ENCODE assay signal across 38 cellular contexts in genomic region chr12:107654866-107655265, GRCh38.
"Had no signal": no experiment of that assay in that cellular context is flagged by ENCODE, and none has a peak within 500 bp of the region (broad histone marks: within the 10 kb centered on the region; RNA-seq: fewer than 3 reads in every experiment).

No MANE protein-coding gene starts in this region.

- H3K4me1 ChIP-seq: body of pancreas, gastroesophageal sphincter, pancreas, uterus had no signal

- H3K4me3 Mint-ChIP-seq: activated naive CD8-positive, alpha-beta T cell; effector memory CD8-positive, alpha-beta T cell; naive B cell; neural crest cell; stimulated activated naive CD8-positive, alpha-beta T cell treated with anti-CD3 and anti-CD28 coated beads, Interleukin-15, Interleukin-2, amounts not matched to agents 100 ng/mL and 50 ng/mL, for 24 hours; T-helper 1 cell treated with Interleukin-12 subunit alpha and Interleukin-12 subunit beta and Interleukin-4 antibody, amounts not matched to agents 30 μg/mL and 1 μg/mL, for 36 hours; type B pancreatic cell had no signal

- DNase-seq: activated CD4-positive, alpha-beta T cell treated with anti-CD3 and anti-CD28 coated beads for 48 hours; activated CD4-positive, alpha-beta T cell treated with anti-CD3 and anti-CD28 coated beads, Interleukin-2, amount 50 U/mL, for 48 hours; activated CD8-positive, alpha-beta memory T cell treated with anti-CD3 and anti-CD28 coated beads for 24 hours; activated effector memory CD4-positive, alpha-beta T cell treated with Interleukin-2 at 50 U/mL for 16 hours; activated naive CD4-positive, alpha-beta T cell treated with Interleukin-2 at 50 U/mL for 16 hours; aorta; body of pancreas; cerebellar nuclear complex; dorsolateral prefrontal cortex; effector memory CD8-positive, alpha-beta T cell; erythroblast; head of caudate nucleus; hippocampal formation; left cardiac atrium; mesendoderm; naive B cell; nucleus accumbens; pancreas; right cardiac atrium; stimulated activated CD4-positive, alpha-beta T cell treated with anti-CD3 and anti-CD28 coated beads, Interleukin-12 subunit alpha, Interleukin-12 subunit beta, amount 100 ng/mL, for 4 hours; stimulated activated CD4-positive, alpha-beta T cell treated with anti-CD3 and anti-CD28 coated beads, Interleukin-4, amount 100 ng/mL, for 1 hour; T1000; uterus; WERI-Rb-1 had no signal

- H3K9me3 ChIP-seq: body of pancreas, gastroesophageal sphincter, mucosa of descending colon, pancreas, thoracic aorta, uterus had no signal

- H3K27ac ChIP-seq: body of pancreas, cardiac muscle cell, coronary artery, dorsolateral prefrontal cortex, gastroesophageal sphincter, pancreas, skin epidermis, thoracic aorta, uterus, WERI-Rb-1 had no signal

- H3K27me3 Mint-ChIP-seq: activated naive CD8-positive, alpha-beta T cell; effector memory CD8-positive, alpha-beta T cell; naive B cell; stimulated activated naive CD8-positive, alpha-beta T cell treated with anti-CD3 and anti-CD28 coated beads, Interleukin-15, Interleukin-2, amounts not matched to agents 100 ng/mL and 50 ng/mL, for 24 hours; type B pancreatic cell had no signal

- H3K36me3 ChIP-seq: cardiac muscle cell, gastroesophageal sphincter, pancreas, thoracic aorta, uterus, WERI-Rb-1 had no signal

- H3K27ac Mint-ChIP-seq: activated naive CD8-positive, alpha-beta T cell; naive B cell; stimulated activated naive CD8-positive, alpha-beta T cell treated with anti-CD3 and anti-CD28 coated beads, Interleukin-15, Interleukin-2, amounts not matched to agents 100 ng/mL and 50 ng/mL, for 24 hours; T-helper 1 cell treated with Interleukin-12 subunit alpha and Interleukin-12 subunit beta and Interleukin-4 antibody, amounts not matched to agents 30 μg/mL and 1 μg/mL, for 36 hours; type B pancreatic cell had no signal

- H3K9me3 Mint-ChIP-seq: effector memory CD8-positive, alpha-beta T cell; naive B cell; neural crest cell; stimulated activated naive CD8-positive, alpha-beta T cell treated with anti-CD3 and anti-CD28 coated beads, Interleukin-15, Interleukin-2, amounts not matched to agents 100 ng/mL and 50 ng/mL, for 24 hours; T-helper 1 cell treated with Interleukin-12 subunit alpha and Interleukin-12 subunit beta and Interleukin-4 antibody, amounts not matched to agents 30 μg/mL and 1 μg/mL, for 36 hours; type B pancreatic cell had no signal

- H3K36me3 Mint-ChIP-seq: naive B cell, type B pancreatic cell had no signal

- H3K27me3 ChIP-seq: body of pancreas, cardiac muscle cell, dorsolateral prefrontal cortex, pancreas, uterus had no signal

- H3K4me1 Mint-ChIP-seq: naive B cell, neural crest cell had no signal

- H3K4me3 ChIP-seq: body of pancreas, cardiac muscle cell, coronary artery, dorsolateral prefrontal cortex, gastroesophageal sphincter, lung, mucosa of descending colon, pancreas, skin epidermis, thoracic aorta, uterus had no signal

- ATAC-seq: activated CD4-positive, CD25-positive, alpha-beta regulatory T cell treated with anti-CD3 and anti-CD28 coated beads, Interleukin-2, amount 50 U/mL, for 24 hours; body of pancreas; effector memory CD8-positive, alpha-beta T cell; gastroesophageal sphincter; pancreas had no signal

- FAIRE-seq: keratinocyte, pancreas had no signal
